In genomic region chr4:40626183-40626990, GRCh38 we compare ENCODE assay signal across 11 cellular contexts. TPM values are rescaled to one million over a fixed set of nuclear protein-coding genes. Genes with fewer than 3 reads are reported as not detected.
A peak's percentile ranks its signal among the peaks of the same experiment; 100 is the strongest.
DNase-seq lines count a peak whose midpoint lies in the region; ATAC-seq, FAIRE-seq and TF ChIP-seq lines count a peak whose summit lies in the region.
"Had no signal": no experiment of that assay in that cellular context is flagged by ENCODE, and none has a peak within 500 bp of the region (broad histone marks: within the 10 kb centered on the region; RNA-seq: fewer than 3 reads in every experiment).

No MANE protein-coding gene starts in this region.

- DNase-seq in A549 (ENCODE audit: low read depth in 1 of 2, low spot score in 1 of 2) (no peak), kidney glomerular epithelial cell (lab: John Stamatoyannopoulos, UW) (peak; percentile 52), osteoblast (ENCODE audit: insufficient read length, low spot score, missing footprints) (no peak), NCI-H1436 (lab: John Stamatoyannopoulos, UW) (no peak)
- no peak for DNase-seq in activated T-helper 2 cell treated with anti-CD3 and anti-CD28 coated beads, Interferon-gamma antibody, Interleukin-2, Interleukin-4, amounts not matched to agents 10 μg/mL and 5 μg/mL and 100 μg/mL, durations not matched to agents 14 hours and 24 hours and 36 hours (ENCODE audit: low spot score)
- DNase-seq: MV-4-11, SHP77 treated with DMSO at 0.1 percent for 48 hours had no signal

- intact Hi-C loops in activated T-helper 2 cell treated with anti-CD3 and anti-CD28 coated beads, Interferon-gamma antibody, Interleukin-2, Interleukin-4, amounts not matched to agents 10 μg/mL and 5 μg/mL and 100 μg/mL, durations not matched to agents 14 hours and 24 hours and 36 hours (cut with micrococcal nuclease): loop anchor here (1.0 to 10.0 kb wide), 10 partner anchors 10 to 444 kb away; no protein-coding TSS in a partner anchor

- H3K79me2 ChIP-seq in osteoblast (ENCODE audit: insufficient read depth, low read length): no peaks in the 10 kb centered on the region

- H3K27me3 Mint-ChIP-seq in activated T-helper 2 cell treated with anti-CD3 and anti-CD28 coated beads, Interferon-gamma antibody, Interleukin-2, Interleukin-4, amounts not matched to agents 10 μg/mL and 5 μg/mL and 100 μg/mL, durations not matched to agents 14 hours and 24 hours and 36 hours (ENCODE audit: low read depth): peaks cover 9% of the 10 kb centered on the region

- H3K9me3 ChIP-seq in A549 (no peaks in the 10 kb centered on the region), osteoblast (ENCODE audit: low read depth, low read length) (no peaks in the 10 kb centered on the region)

- TF ChIP-seq POLR2A in A549 (IDR thresholded peaks at IDR 0.05; ENCODE audit: low read length): no peak
- TF ChIP-seq POLR2A in GM19193 (IDR thresholded peaks at IDR 0.05; ENCODE audit: extremely low read depth, insufficient read depth, insufficient read length): peak; percentile 17

- H3K4me3 Mint-ChIP-seq in activated T-helper 2 cell treated with anti-CD3 and anti-CD28 coated beads, Interferon-gamma antibody, Interleukin-2, Interleukin-4, amounts not matched to agents 10 μg/mL and 5 μg/mL and 100 μg/mL, durations not matched to agents 14 hours and 24 hours and 36 hours (ENCODE audit: low read depth): peak overlapping the region; percentile 78

- H3K4me2 ChIP-seq in A549 (peak overlapping the region; percentile 95), osteoblast (ENCODE audit: insufficient read depth, low read length) (no peak overlapping the region)

- ATAC-seq in A549 (no peak), GM18873 (IDR thresholded peaks at IDR 0.05; ENCODE audit: low FRiP score, unreplicated experiment) (no peak), GM19463 (IDR thresholded peaks at IDR 0.05; ENCODE audit: unreplicated experiment) (no peak)

- no peak for TF ChIP-seq EP300 in A549 (IDR thresholded peaks at IDR 0.05)

- H3K36me3 Mint-ChIP-seq in activated T-helper 2 cell treated with anti-CD3 and anti-CD28 coated beads, Interferon-gamma antibody, Interleukin-2, Interleukin-4, amounts not matched to agents 10 μg/mL and 5 μg/mL and 100 μg/mL, durations not matched to agents 14 hours and 24 hours and 36 hours (ENCODE audit: low read depth): peaks cover 53% of the 10 kb centered on the region

- POLR2A ChIA-PET in A549 (lab: Yijun Ruan, JAX): no interaction called here

- H4K20me1 ChIP-seq in osteoblast (ENCODE audit: insufficient read depth, low read length): no peaks in the 10 kb centered on the region

- peaks cover 64% of the 10 kb centered on the region for H3K4me1 Mint-ChIP-seq in activated T-helper 2 cell treated with anti-CD3 and anti-CD28 coated beads, Interferon-gamma antibody, Interleukin-2, Interleukin-4, amounts not matched to agents 10 μg/mL and 5 μg/mL and 100 μg/mL, durations not matched to agents 14 hours and 24 hours and 36 hours (ENCODE audit: low read depth)

- no peaks in the 10 kb centered on the region for H3K36me3 ChIP-seq in osteoblast (ENCODE audit: insufficient read depth, low read length)

- CTCF ChIA-PET in A549 (lab: Yijun Ruan, JAX): interaction anchor here (1.1 to 1.5 kb wide), 2 partner anchors 92 to 570 kb away, joined by 3 to 6 read pairs; no protein-coding TSS in a partner anchor

- TF ChIP-seq CTCF in A549 (IDR thresholded peaks at IDR 0.05) (no peak), osteoblast (IDR thresholded peaks at IDR 0.05; ENCODE audit: extremely low read depth, low read depth, low read length) (no peak)

- 2% methylated on average over 10 of the region's 10 CpGs for WGBS in A549 (ENCODE audit: missing lambda C conversion rate)

- H3K4me3 ChIP-seq in A549: peak overlapping the region; percentile 66
- H3K4me3 ChIP-seq in osteoblast (ENCODE audit: insufficient read depth, low read length): no peak overlapping the region

- peaks cover 5% of the 10 kb centered on the region for H3K9me3 Mint-ChIP-seq in activated T-helper 2 cell treated with anti-CD3 and anti-CD28 coated beads, Interferon-gamma antibody, Interleukin-2, Interleukin-4, amounts not matched to agents 10 μg/mL and 5 μg/mL and 100 μg/mL, durations not matched to agents 14 hours and 24 hours and 36 hours

- H3K4me1 ChIP-seq in A549: peaks cover 47% of the 10 kb centered on the region
- H3K4me1 ChIP-seq in osteoblast (ENCODE audit: insufficient read depth, low read length): peaks cover 18% of the 10 kb centered on the region

- FAIRE-seq in A549 (lab: Jason Lieb, UNC): no peak

- peak overlapping the region; percentile 72 for H3K27ac Mint-ChIP-seq in activated T-helper 2 cell treated with anti-CD3 and anti-CD28 coated beads, Interferon-gamma antibody, Interleukin-2, Interleukin-4, amounts not matched to agents 10 μg/mL and 5 μg/mL and 100 μg/mL, durations not matched to agents 14 hours and 24 hours and 36 hours

- H3K27ac ChIP-seq in A549 (peak overlapping the region; percentile 98), osteoblast (ENCODE audit: low read depth, low read length) (no peak overlapping the region)

- no peaks in the 10 kb centered on the region for H3K27me3 ChIP-seq in osteoblast (ENCODE audit: insufficient read depth, low read length)

- no peak for TF ChIP-seq RAD21 in A549 (conservative IDR thresholded peaks at IDR 0.05 in 1 of 2, IDR thresholded peaks at IDR 0.05 in 1 of 2)

- no peak overlapping the region for H2AFZ ChIP-seq in osteoblast (ENCODE audit: low read length)

TF ChIP-seq in A549, 52 proteins besides CTCF, POLR2A, EP300 and RAD21:
- TF ChIP-seq FOXS1 (CRISPR knock-in tag; IDR thresholded peaks at IDR 0.05): no peak
- TF ChIP-seq NR3C1 (IDR thresholded peaks at IDR 0.05): no peak
- no peak for TF ChIP-seq ZFP36 (IDR thresholded peaks at IDR 0.05; ENCODE audit: borderline replicate concordance, partially characterized antibody)
- TF ChIP-seq BHLHE40 (IDR thresholded peaks at IDR 0.05; ENCODE audit: low read depth, low read length): no peak

RNA-seq across cellular contexts. Expression of gene RBM47, which starts 3.3 kb away (rescaled TPM):
- polyA plus RNA-seq in A549 (2011; rRNA removed) (37.3 and 38.1 TPM in 2 replicates), A549 (2017; fragmentation: RNase III; extraction: RNeasy Plus Mini Kit Qiagen cat#74134 plus additional on column Dnase treatment) (33.2 to 43.3 TPM (median 41.5 TPM) in 3 replicates)
- polyA plus RNA-seq in A549 (2012; cell fraction: cytosol; rRNA removed): 53.4 and 68.8 TPM in 2 replicates
- 63.9 and 115 TPM in 2 replicates for polyA plus RNA-seq in A549 (2012; cell fraction: nucleus; rRNA removed)
- polyA minus RNA-seq in A549 (2011; rRNA and poly(A)+ RNA removed): 37.6 and 44.1 TPM in 2 replicates
- total RNA-seq in activated T-helper 2 cell treated with anti-CD3 and anti-CD28 coated beads, Interferon-gamma antibody, Interleukin-2, Interleukin-4, amounts not matched to agents 10 μg/mL and 5 μg/mL and 100 μg/mL, durations not matched to agents 14 hours and 24 hours and 36 hours: 32.9 and 34.8 TPM in 2 replicates
- total RNA-seq in osteoblast: 1.8 and 2.2 TPM in 2 replicates
- total RNA-seq: lung microvascular endothelial cell had no signal

Comparison
In these comparisons a context has a peak if more than half of its experiments do, and no peak if none do; other contexts are left out.
1. RNA of gene RBM47, which starts 3.3 kb away (total RNA-seq): 32.9 to 34.8 TPM in activated T-helper 2 cell treated with anti-CD3 and anti-CD28 coated beads, Interferon-gamma antibody, Interleukin-2, Interleukin-4, amounts not matched to agents 10 μg/mL and 5 μg/mL and 100 μg/mL, durations not matched to agents 14 hours and 24 hours and 36 hours; 1.8 to 2.2 TPM in osteoblast; every median in the first group is over 10 times any median in the second.